Comparison of ENCODE assay signal across 23 cellular contexts in the genomic region with DNA sequence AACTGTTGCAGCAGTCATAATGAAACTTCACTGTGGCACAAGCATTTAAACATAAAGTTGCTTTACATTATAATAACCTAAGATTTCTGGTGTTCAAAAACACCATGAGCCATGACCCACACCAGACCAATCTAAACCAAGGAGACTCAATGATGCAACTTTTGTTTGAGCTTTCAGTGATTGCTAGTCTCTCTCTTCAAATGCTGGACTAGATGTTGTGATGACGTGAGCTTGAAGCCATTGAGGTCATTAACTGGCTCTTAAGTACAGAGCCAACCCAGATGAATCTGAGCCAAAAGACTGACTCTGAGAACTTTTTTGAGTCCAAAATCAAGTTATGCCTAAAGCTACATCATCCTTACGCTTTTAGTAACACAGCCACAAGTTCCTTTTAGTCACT. TPM values are rescaled to one million over a fixed set of nuclear protein-coding genes. Genes with fewer than 3 reads are reported as not detected.
"Had no signal": no experiment of that assay in that cellular context is flagged by ENCODE, and none has a peak within 500 bp of the region (broad histone marks: within the 10 kb centered on the region; RNA-seq: fewer than 3 reads in every experiment).

No MANE protein-coding gene starts in this region.

- H3K9me3 ChIP-seq: gastroesophageal sphincter, heart left ventricle, prostate gland, sigmoid colon, stomach, testis, tibial artery had no signal

- H3K79me2 ChIP-seq: hepatocyte had no signal

- H3K4me2 ChIP-seq: hepatocyte had no signal

- DNase-seq: central memory CD4-positive, alpha-beta T cell; effector CD8-positive, alpha-beta T cell; foreskin fibroblast; heart left ventricle; kidney; naive thymus-derived CD8-positive, alpha-beta T cell; nephron progenitor cell; nucleus accumbens; right cardiac atrium; sigmoid colon; stimulated activated CD4-positive, alpha-beta T cell treated with anti-CD3 and anti-CD28 coated beads, Interleukin-2, amount 100 ng/mL, for 24 hours; stimulated activated CD4-positive, alpha-beta T cell treated with anti-CD3 and anti-CD28 coated beads, Interleukin-4, amount 100 ng/mL, for 24 hours; stimulated activated naive CD4-positive, alpha-beta T cell treated with Interleukin-2 at 50 U/mL for 16 hours; stomach; substantia nigra; testis; tibial artery had no signal

- H3K27me3 ChIP-seq: gastroesophageal sphincter, heart left ventricle, hepatocyte, sigmoid colon, stomach, testis, tibial artery had no signal

- H3K36me3 ChIP-seq: prostate gland had no signal

- H2AFZ ChIP-seq: hepatocyte had no signal

- H3K4me1 ChIP-seq: gastroesophageal sphincter, heart left ventricle, prostate gland, sigmoid colon, stomach, testis, tibial artery had no signal

- H3K4me3 ChIP-seq: gastroesophageal sphincter, heart left ventricle, hepatocyte, prostate gland, sigmoid colon, stomach, testis, tibial artery had no signal

- H3K27ac ChIP-seq: gastroesophageal sphincter, heart left ventricle, hepatocyte, prostate gland, sigmoid colon, stomach, testis, tibial artery had no signal

- ATAC-seq: gastroesophageal sphincter; heart left ventricle; left lobe of liver; naive thymus-derived CD8-positive, alpha-beta T cell; right cardiac atrium; stimulated activated effector memory CD8-positive, alpha-beta T cell treated with anti-CD3 and anti-CD28 coated beads, Interleukin-12 subunit alpha, Interleukin-12 subunit beta, amount 100 ng/mL, for 72 hours had no signal

RNA-seq across cellular contexts. Expression of a gene that starts 54.1 kb away (rescaled TPM):
- total RNA-seq: skeletal muscle tissue had no signal
